Comparison of ENCODE assay signal across 7 cellular contexts in genomic region chr7:76709703-76710102, GRCh38.
DNase-seq lines count a peak whose midpoint lies in the region; ATAC-seq, FAIRE-seq and TF ChIP-seq lines count a peak whose summit lies in the region.
"Not testable (repeated sequence)": the region's sequence is repeated elsewhere in the genome, so short reads cannot be mapped to it uniquely, and the experiment has no call there.

No MANE protein-coding gene starts in this region.

- not testable (repeated sequence) for H3K27ac ChIP-seq in IMR-90 (ENCODE audit: insufficient read depth, low read length); keratinocyte (ENCODE audit: control insufficient read depth, insufficient read depth, low read length)

- H2AK5ac ChIP-seq in IMR-90 (ENCODE audit: low read depth, low read length): not testable (repeated sequence)

- not testable (repeated sequence) for H3K36me3 ChIP-seq in IMR-90 (ENCODE audit: control insufficient read depth, insufficient read depth, low read length); keratinocyte (ENCODE audit: control insufficient read depth in 2 of 2, extremely low read depth in 1 of 2, insufficient read depth in 2 of 2, low read length in 2 of 2)

- H2BK15ac ChIP-seq in IMR-90 (ENCODE audit: low read depth, low read length): not testable (repeated sequence)

- not testable (repeated sequence) for H2AFZ ChIP-seq in IMR-90 (replicated peaks; ENCODE audit: low read length, poor library complexity); keratinocyte (ENCODE audit: control insufficient read depth, low read length)

- POLR2A ChIA-PET in IMR-90 (lab: Charles Lee; ENCODE audit: unreplicated experiment); activated CD8-positive, alpha-beta T cell treated with anti-CD3 and anti-CD28 coated beads for 36 hours (lab: Charles Lee): not testable (repeated sequence)

- H3K27me3 Mint-ChIP-seq in activated CD8-positive, alpha-beta T cell treated with anti-CD3 and anti-CD28 coated beads for 36 hours: not testable (repeated sequence)

- DNase-seq in Caki2 (ENCODE audit: low read depth): peak; percentile 18
- DNase-seq in GM13977 (ENCODE audit: low spot score); epithelial cell of proximal tubule (ENCODE audit: low read depth); keratinocyte (ENCODE audit: low read depth, low spot score): not testable (repeated sequence)
- peak; percentile 0 for DNase-seq in IMR-90
- peak; percentile 43 for DNase-seq in OCI-M1 (lab: John Stamatoyannopoulos, UW)
- DNase-seq in activated CD8-positive, alpha-beta T cell treated with anti-CD3 and anti-CD28 coated beads for 36 hours: peak; percentile 1

- not testable (repeated sequence) for H3K79me1 ChIP-seq in IMR-90 (ENCODE audit: low read depth in 1 of 2, low read length in 2 of 2)

- H3K4me2 ChIP-seq in IMR-90 (ENCODE audit: low read depth, low read length); keratinocyte (ENCODE audit: control insufficient read depth, extremely low read depth, insufficient read depth, low read depth, low read length): not testable (repeated sequence)

- intact Hi-C loops in IMR-90 (cut with micrococcal nuclease); activated CD8-positive, alpha-beta T cell treated with anti-CD3 and anti-CD28 coated beads for 36 hours (cut with micrococcal nuclease): not testable (repeated sequence)

- not testable (repeated sequence) for H3K56ac ChIP-seq in IMR-90 (ENCODE audit: extremely low read depth, insufficient read depth, low read length)

- FAIRE-seq in keratinocyte (lab: Jason Lieb, UNC): peak; percentile 29

- H4K5ac ChIP-seq in IMR-90 (ENCODE audit: low read depth, low read length): not testable (repeated sequence)

- CTCF ChIA-PET in IMR-90 (lab: Yijun Ruan, JAX); activated CD8-positive, alpha-beta T cell treated with anti-CD3 and anti-CD28 coated beads for 36 hours (lab: Charles Lee): not testable (repeated sequence)

- not testable (repeated sequence) for H3K23ac ChIP-seq in IMR-90 (ENCODE audit: low read depth, low read length)

- H3K4me1 Mint-ChIP-seq in activated CD8-positive, alpha-beta T cell treated with anti-CD3 and anti-CD28 coated beads for 36 hours (ENCODE audit: low read depth): not testable (repeated sequence)

- not testable (repeated sequence) for H3K27me3 ChIP-seq in IMR-90 (ENCODE audit: control insufficient read depth, insufficient read depth, low read length); keratinocyte (ENCODE audit: control insufficient read depth, extremely low read depth, insufficient read depth, low read length)

- TF ChIP-seq CTCF in GM13977 (IDR thresholded peaks at IDR 0.05; ENCODE audit: extremely low read depth, insufficient read depth, missing control alignments) (peak; percentile 17), epithelial cell of proximal tubule (conservative IDR thresholded peaks at IDR 0.05; ENCODE audit: low read depth, low read length) (peak; percentile 30)
- TF ChIP-seq CTCF in IMR-90 (conservative IDR thresholded peaks at IDR 0.05; ENCODE audit: low read depth, low read length); activated CD8-positive, alpha-beta T cell treated with anti-CD3 and anti-CD28 coated beads for 36 hours (IDR thresholded peaks at IDR 0.05); keratinocyte (optimal IDR thresholded peaks at IDR 0.05 in 1 of 3, IDR thresholded peaks at IDR 0.05 in 1 of 3, conservative IDR thresholded peaks at IDR 0.05 in 1 of 3; ENCODE audit: extremely low read depth in 1 of 3, insufficient read depth in 2 of 3, low read length in 3 of 3): not testable (repeated sequence)

- not testable (repeated sequence) for H3K4ac ChIP-seq in IMR-90 (ENCODE audit: low read depth, low read length)

- not testable (repeated sequence) for H3K9me1 ChIP-seq in IMR-90 (ENCODE audit: insufficient read depth, low read length); keratinocyte (ENCODE audit: control insufficient read depth, extremely low read depth, insufficient read depth, low read length)

- ATAC-seq in IMR-90 (ENCODE audit: low read depth); activated CD8-positive, alpha-beta T cell treated with anti-CD3 and anti-CD28 coated beads for 36 hours: not testable (repeated sequence)

- H4K91ac ChIP-seq in IMR-90 (ENCODE audit: insufficient read depth, low read depth, low read length): not testable (repeated sequence)

- not testable (repeated sequence) for H2BK5ac ChIP-seq in IMR-90 (ENCODE audit: low read depth, low read length, poor library complexity, severe bottlenecking)

- not testable (repeated sequence) for H3K4me1 ChIP-seq in IMR-90 (ENCODE audit: control insufficient read depth, insufficient read depth, low read length); keratinocyte (ENCODE audit: control insufficient read depth, extremely low read depth, insufficient read depth, low read length)

- not testable (repeated sequence) for H3K9ac ChIP-seq in IMR-90 (ENCODE audit: low read depth, low read length); keratinocyte (ENCODE audit: control insufficient read depth, extremely low read depth, insufficient read depth, low read length)

- not testable (repeated sequence) for H4K20me1 ChIP-seq in IMR-90 (ENCODE audit: insufficient read depth, low read length); keratinocyte (ENCODE audit: control insufficient read depth, extremely low read depth, insufficient read depth, low read length)

- H2BK120ac ChIP-seq in IMR-90 (ENCODE audit: low read depth, low read length): not testable (repeated sequence)

- H3K36me3 Mint-ChIP-seq in activated CD8-positive, alpha-beta T cell treated with anti-CD3 and anti-CD28 coated beads for 36 hours (ENCODE audit: low read depth): not testable (repeated sequence)

- H2BK20ac ChIP-seq in IMR-90 (ENCODE audit: low read depth, low read length): not testable (repeated sequence)

- TF ChIP-seq POLR2A in IMR-90 (IDR thresholded peaks at IDR 0.05; ENCODE audit: low read depth, low read length): not testable (repeated sequence)

- not testable (repeated sequence) for H3K14ac ChIP-seq in IMR-90 (replicated peaks; ENCODE audit: low read depth, low read length)

- BruUV-seq in IMR-90 (replicated peaks; lab: Mats Ljungman, UMichigan): not testable (repeated sequence)

- not testable (repeated sequence) for H3K79me2 ChIP-seq in keratinocyte (ENCODE audit: control insufficient read depth, insufficient read depth, low read length)

- WGBS in IMR-90 (ENCODE audit: extremely low coverage in 2 of 2, insufficient read length in 1 of 2), 2 experiments: no CpG with 5 or more reads among the region's 1 CpG

- H2AK9ac ChIP-seq in IMR-90 (replicated peaks; ENCODE audit: low read depth, low read length, poor library complexity): not testable (repeated sequence)

- in situ Hi-C loops in Caki2 (cut with HindIII; ENCODE audit: low pct_unique_long_range_greater_than_20kb, low sequenced_read_pairs); GM13977 (cut with MboI; ENCODE audit: low pct_unique_long_range_greater_than_20kb, low sequenced_read_pairs, unreplicated experiment); IMR-90 (cut with MboI; ENCODE audit: low sequenced_read_pairs): not testable (repeated sequence)

- not testable (repeated sequence) for H3K9me3 Mint-ChIP-seq in activated CD8-positive, alpha-beta T cell treated with anti-CD3 and anti-CD28 coated beads for 36 hours

- H3K27ac Mint-ChIP-seq in activated CD8-positive, alpha-beta T cell treated with anti-CD3 and anti-CD28 coated beads for 36 hours: not testable (repeated sequence)

- H3K9me3 ChIP-seq in IMR-90 (ENCODE audit: control insufficient read depth, insufficient read depth, low read length); keratinocyte (ENCODE audit: control insufficient read depth, low read depth, low read length): not testable (repeated sequence)

- not testable (repeated sequence) for H3K4me3 ChIP-seq in IMR-90 (ENCODE audit: insufficient read depth, low read depth, low read length); epithelial cell of proximal tubule (ENCODE audit: low read depth, low read length); keratinocyte (ENCODE audit: control insufficient read depth in 2 of 3, extremely low read depth in 1 of 3, insufficient read depth in 2 of 3, low read depth in 1 of 3, low read length in 3 of 3)

- not testable (repeated sequence) for H4K8ac ChIP-seq in IMR-90 (ENCODE audit: low read depth in 2 of 2, low read length in 2 of 2)

- not testable (repeated sequence) for TF ChIP-seq RAD21 in IMR-90 (IDR thresholded peaks at IDR 0.05; ENCODE audit: low read length)

- not testable (repeated sequence) for H3K4me3 Mint-ChIP-seq in activated CD8-positive, alpha-beta T cell treated with anti-CD3 and anti-CD28 coated beads for 36 hours

- dilution Hi-C loops in IMR-90 (cut with HindIII; ENCODE audit: low sequenced_read_pairs, unreplicated experiment); keratinocyte (cut with MboI; ENCODE audit: extremely low pct_ligation_motif_present, low sequenced_read_pairs): not testable (repeated sequence)

- H3K18ac ChIP-seq in IMR-90 (ENCODE audit: low read depth, low read length): not testable (repeated sequence)
